ENCODE assay signal across 8 cellular contexts in the genomic region with DNA sequence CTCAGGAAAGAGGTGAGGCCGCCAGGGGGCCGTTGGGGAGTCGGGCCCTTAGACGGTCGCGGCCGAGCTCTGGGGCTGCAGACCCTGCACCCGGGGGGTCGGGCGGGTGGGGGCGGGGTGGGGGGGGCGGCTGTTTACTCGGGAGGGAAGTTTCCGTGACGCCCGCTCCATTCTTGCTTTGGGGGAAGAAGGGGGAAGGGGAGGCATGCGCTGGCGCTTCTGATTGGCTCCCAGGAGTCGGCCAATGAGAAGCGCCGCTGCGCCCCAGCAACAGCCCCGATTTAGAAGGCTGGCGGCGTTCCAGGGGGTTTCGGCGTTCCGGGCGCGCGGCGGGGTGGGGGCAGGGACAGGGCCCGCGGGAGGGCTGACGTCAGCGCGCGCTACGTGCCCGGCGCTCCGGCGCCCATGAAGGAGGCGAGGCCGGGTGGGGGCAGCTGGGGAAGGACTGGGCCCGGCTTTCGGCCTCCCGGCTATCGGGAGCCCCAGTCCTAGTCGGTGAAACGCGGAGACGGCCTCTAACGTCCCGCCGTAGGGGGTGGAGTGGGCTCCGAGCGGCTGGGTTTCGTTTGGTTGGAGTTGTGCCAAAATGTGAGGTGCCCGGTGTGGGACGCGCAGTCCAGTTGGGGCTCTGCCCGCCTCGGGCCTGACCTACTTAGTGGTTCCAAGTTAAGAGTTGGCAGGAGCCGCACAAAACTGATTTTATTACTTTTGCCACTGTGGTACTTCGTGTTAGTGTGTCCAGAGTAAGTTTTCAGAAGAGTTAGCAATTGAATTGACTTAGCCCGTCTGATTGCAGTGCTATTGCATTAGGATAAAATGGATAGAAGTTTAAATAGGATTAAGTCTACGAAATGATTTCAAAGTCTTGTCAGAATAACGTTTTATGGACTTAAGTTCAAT. TPM values are rescaled to one million over a fixed set of nuclear protein-coding genes. Genes with fewer than 3 reads are reported as not detected.
A peak's percentile ranks its signal among the peaks of the same experiment; 100 is the strongest.
DNase-seq lines count a peak whose midpoint lies in the region; ATAC-seq and TF ChIP-seq lines count a peak whose summit lies in the region.

No MANE protein-coding gene starts in this region.

- H3K4me1 ChIP-seq in adipocyte (ENCODE audit: control insufficient read depth, insufficient read depth, low read length), result peaks cover 31% of the 10 kb centered on the region

- peak overlapping the region; percentile 82 for H3K27ac ChIP-seq in SU-DHL-6 (ENCODE audit: low read depth, low read length)

- peak overlapping the region; percentile 96 for H3K4me3 Mint-ChIP-seq in type B pancreatic cell

- H3K79me2 ChIP-seq in SU-DHL-6 (ENCODE audit: insufficient read depth, low read length), result peaks cover 29% of the 10 kb centered on the region

- H3K27me3 ChIP-seq in SU-DHL-6 (ENCODE audit: low read length) (no peaks in the 10 kb centered on the region), adipocyte (replicated peaks; ENCODE audit: control insufficient read depth, insufficient read depth, low read length) (no peaks in the 10 kb centered on the region)

- H3F3A ChIP-seq in SU-DHL-6 (ENCODE audit: insufficient read depth), result peaks cover 8% of the 10 kb centered on the region; the same call in 1 of the 2 replicates

- peak overlapping the region; percentile 94 for H3K27ac Mint-ChIP-seq in type B pancreatic cell

- H4K20me1 ChIP-seq in SU-DHL-6 (ENCODE audit: low read depth, low read length), result no peaks in the 10 kb centered on the region

- peak; percentile 13 for TF ChIP-seq CTCF in GM12865 (IDR thresholded peaks at IDR 0.05; ENCODE audit: insufficient read depth, low read depth, low read length, missing control alignments)
- TF ChIP-seq CTCF in SU-DHL-6 (IDR thresholded peaks at IDR 0.05; ENCODE audit: insufficient read depth, low read length, poor library complexity, severe bottlenecking), result no peak
- TF ChIP-seq CTCF in type B pancreatic cell (conservative IDR thresholded peaks at IDR 0.05), result peak; percentile 1

- no peaks in the 10 kb centered on the region for H3K9me2 ChIP-seq in SU-DHL-6 (replicated peaks; ENCODE audit: insufficient read depth, low read length)

- H3K36me3 ChIP-seq in SU-DHL-6 (ENCODE audit: low read length) (peaks cover 19% of the 10 kb centered on the region), adipocyte (ENCODE audit: control insufficient read depth, insufficient read depth, low read length, severe bottlenecking) (peaks cover 35% of the 10 kb centered on the region)

- H3K9me3 ChIP-seq in SU-DHL-6 (ENCODE audit: insufficient read depth, low read length) (no peaks in the 10 kb centered on the region), adipocyte (ENCODE audit: control insufficient read depth, low read length) (no peaks in the 10 kb centered on the region)

- H3K27me3 Mint-ChIP-seq in type B pancreatic cell, result no peaks in the 10 kb centered on the region

- H3K9me3 Mint-ChIP-seq in type B pancreatic cell, result no peaks in the 10 kb centered on the region

- H3K9ac ChIP-seq in SU-DHL-6 (ENCODE audit: low read length) (peak overlapping the region; percentile 96), adipocyte (ENCODE audit: low read length) (peak overlapping the region; percentile 100)

- DNase-seq in GM12865 (ENCODE audit: low read depth) (peak; percentile 99), NCI-H1417 (lab: John Stamatoyannopoulos, UW) (peak; percentile 93 to 97 (median 95)), adipocyte (ENCODE audit: low read depth) (peak; percentile 98), cardiac septum (ENCODE audit: low spot score) (peak; percentile 99), pons (ENCODE audit: low spot score) (peak; percentile 96), type B pancreatic cell (ENCODE audit: extremely low spot score, unreplicated experiment) (peak; percentile 97)

- peak; percentile 62 for ATAC-seq in HG02678 (IDR thresholded peaks at IDR 0.05; ENCODE audit: unreplicated experiment)

- peaks cover 19% of the 10 kb centered on the region for H3K4me1 Mint-ChIP-seq in type B pancreatic cell (ENCODE audit: unreplicated experiment)

- H3K36me3 Mint-ChIP-seq in type B pancreatic cell, result peaks cover 29% of the 10 kb centered on the region

- peak overlapping the region; percentile 90 for H3K4me2 ChIP-seq in SU-DHL-6 (ENCODE audit: low read depth, low read length, poor library complexity, severe bottlenecking)

- H2AFZ ChIP-seq in SU-DHL-6 (ENCODE audit: low read depth, low read length, severe bottlenecking), result peak overlapping the region; percentile 35

- H3K4me3 ChIP-seq in GM12865 (ENCODE audit: low read depth, low read length) (peak overlapping the region; percentile 94), SU-DHL-6 (ENCODE audit: insufficient read depth, low read length, poor library complexity, severe bottlenecking) (peak overlapping the region; percentile 100), adipocyte (ENCODE audit: low read length) (peak overlapping the region; percentile 97)

- intact Hi-C loops in cardiac septum (cut with DNase I), result loop anchor here (2.0 to 5.0 kb wide), 5 partner anchors 35 to 81 kb away; a partner anchor contains a TSS

RNA-seq across cellular contexts. Expression of a gene that starts 1.1 kb away (rescaled TPM):
- total RNA-seq in cardiac septum, result 211 TPM
- 140 and 150 TPM in 2 replicates for total RNA-seq in type B pancreatic cell (ENCODE audit: low replicate concordance)

RNA-seq across cellular contexts. Expression of a gene that starts 36.2 kb away (rescaled TPM):
- total RNA-seq in cardiac septum, result 0.40 TPM
- total RNA-seq in type B pancreatic cell (ENCODE audit: low replicate concordance), result 3.9 and 10.5 TPM in 2 replicates

Comparison
In these comparisons a context has a peak if more than half of its experiments do, and no peak if none do; other contexts are left out.
1. Peak in every context shown above with its lines: DNase-seq, ATAC-seq, H3K4me3 ChIP-seq and H3K27ac ChIP-seq.